Comparison of ENCODE assay signal across 8 cellular contexts in genomic region chr7:157568071-157568784, GRCh38.
DNase-seq lines count a peak whose midpoint lies in the region; ATAC-seq and TF ChIP-seq lines count a peak whose summit lies in the region.

No MANE protein-coding gene starts in this region.

- WGBS in mammary epithelial cell (ENCODE audit: low coverage, missing lambda C conversion rate): 60% methylated on average over 19 of the region's 26 CpGs

- no peaks in the 10 kb centered on the region for H3K36me3 ChIP-seq in mammary epithelial cell (ENCODE audit: insufficient read depth, low read length)
- H3K36me3 ChIP-seq in mucosa of descending colon (ENCODE audit: low read depth): no peaks in the 10 kb centered on the region
- H3K36me3 ChIP-seq in vagina: no peaks in the 10 kb centered on the region

- peak overlapping the region; percentile 43 for H2AFZ ChIP-seq in mammary epithelial cell (ENCODE audit: low read depth, low read length)

- peak overlapping the region; percentile 87 for H3K4me3 Mint-ChIP-seq in activated naive CD4-positive, alpha-beta T cell treated with anti-CD3 and anti-CD28 coated beads, Interleukin-2, amount 50 U/mL, for 24 hours

- no peak for TF ChIP-seq CTCF in mammary epithelial cell (conservative IDR thresholded peaks at IDR 0.05 in 1 of 2, IDR thresholded peaks at IDR 0.05 in 1 of 2; ENCODE audit: extremely low read depth in 1 of 2, insufficient read depth in 1 of 2, low read depth in 1 of 2, low read length in 2 of 2)
- no peak for TF ChIP-seq CTCF in mucosa of descending colon (IDR thresholded peaks at IDR 0.05)
- no peak for TF ChIP-seq CTCF in vagina (IDR thresholded peaks at IDR 0.05)

- H3K27ac Mint-ChIP-seq in activated naive CD4-positive, alpha-beta T cell treated with anti-CD3 and anti-CD28 coated beads, Interleukin-2, amount 50 U/mL, for 24 hours: no peak overlapping the region

- CTCF ChIA-PET in mammary epithelial cell (lab: Charles Lee; ENCODE audit: low non-redundant PET): no interaction called here

- H3K27ac ChIP-seq in mammary epithelial cell (ENCODE audit: insufficient read depth, low read depth, low read length) (no peak overlapping the region), vagina (peak overlapping the region; percentile 3)

- ATAC-seq in mucosa of descending colon (peak; percentile 28), left colon (no peak), left lobe of liver (no peak)

- H3K27me3 Mint-ChIP-seq in activated naive CD4-positive, alpha-beta T cell treated with anti-CD3 and anti-CD28 coated beads, Interleukin-2, amount 50 U/mL, for 24 hours: no peaks in the 10 kb centered on the region

- H3K79me2 ChIP-seq in mammary epithelial cell (ENCODE audit: insufficient read depth, low read length): no peaks in the 10 kb centered on the region

- in situ Hi-C loops in mammary epithelial cell (cut with MboI; ENCODE audit: low sequenced_read_pairs in 2 of 2): no loop called here

- no peak for DNase-seq in activated naive CD4-positive, alpha-beta T cell treated with Interleukin-2 at 50 U/mL for 16 hours
- DNase-seq in mammary epithelial cell (no peak), mucosa of descending colon (no peak), vagina (ENCODE audit: extremely low spot score in 2 of 2) (no peak), NCI-H1105 (lab: John Stamatoyannopoulos, UW) (no peak), left colon (no peak), left lobe of liver (ENCODE audit: low spot score) (no peak)

- H3K4me3 ChIP-seq in mammary epithelial cell (replicated peaks in 1 of 3; ENCODE audit: insufficient read depth in 1 of 3, low read depth in 2 of 3, low read length in 3 of 3) (peak overlapping the region in 2 of 3 experiments; percentile 22 to 28), mucosa of descending colon (no peak overlapping the region), vagina (peak overlapping the region; percentile 53 to 56)

- H3K4me2 ChIP-seq in mammary epithelial cell (ENCODE audit: insufficient read depth, low read depth, low read length): peak overlapping the region; percentile 4

- H3K9ac ChIP-seq in mammary epithelial cell (ENCODE audit: insufficient read depth, low read length): no peak overlapping the region

- H3K4me1 Mint-ChIP-seq in activated naive CD4-positive, alpha-beta T cell treated with anti-CD3 and anti-CD28 coated beads, Interleukin-2, amount 50 U/mL, for 24 hours: peaks cover 25% of the 10 kb centered on the region

- H3K27me3 ChIP-seq in mammary epithelial cell (ENCODE audit: insufficient read depth, low read length): no peaks in the 10 kb centered on the region
- H3K27me3 ChIP-seq in vagina: no peaks in the 10 kb centered on the region

- dilution Hi-C loops in mammary epithelial cell (cut with HindIII; ENCODE audit: low sequenced_read_pairs): no loop called here

- no peak for TF ChIP-seq POLR2A in vagina (IDR thresholded peaks at IDR 0.05)

- H3K4me1 ChIP-seq in mammary epithelial cell (ENCODE audit: insufficient read depth, low read length): no peaks in the 10 kb centered on the region
- no peaks in the 10 kb centered on the region for H3K4me1 ChIP-seq in mucosa of descending colon (ENCODE audit: low read depth)
- H3K4me1 ChIP-seq in vagina: peaks cover 24% of the 10 kb centered on the region

- H3K9me3 Mint-ChIP-seq in activated naive CD4-positive, alpha-beta T cell treated with anti-CD3 and anti-CD28 coated beads, Interleukin-2, amount 50 U/mL, for 24 hours: no peaks in the 10 kb centered on the region

- H3K9me3 ChIP-seq in mammary epithelial cell (replicated peaks; ENCODE audit: insufficient read depth, low read length) (peaks cover 13% of the 10 kb centered on the region), mucosa of descending colon (no peaks in the 10 kb centered on the region), vagina (no peaks in the 10 kb centered on the region)

- no TSS peak for BruUV-seq in mammary epithelial cell (replicated peaks; lab: Mats Ljungman, UMichigan)

- no peaks in the 10 kb centered on the region for H4K20me1 ChIP-seq in mammary epithelial cell (ENCODE audit: insufficient read depth, low read length)

- no peaks in the 10 kb centered on the region for H3K36me3 Mint-ChIP-seq in activated naive CD4-positive, alpha-beta T cell treated with anti-CD3 and anti-CD28 coated beads, Interleukin-2, amount 50 U/mL, for 24 hours

- intact Hi-C loops in mammary epithelial cell (cut with micrococcal nuclease) (no loop called here), mucosa of descending colon (cut with DNase I, micrococcal nuclease) (no loop called here), vagina (cut with DNase I) (no loop called here), left colon (cut with DNase I, micrococcal nuclease) (no loop called here)
